Comparison of ENCODE assay signal across 15 cellular contexts in genomic region chr5:150496534-150496933, GRCh38. TPM values are rescaled to one million over a fixed set of nuclear protein-coding genes. Genes with fewer than 3 reads are reported as not detected.
A peak's percentile ranks its signal among the peaks of the same experiment; 100 is the strongest.
DNase-seq lines count a peak whose midpoint lies in the region; ATAC-seq and TF ChIP-seq lines count a peak whose summit lies in the region.
"Had no signal": no experiment of that assay in that cellular context is flagged by ENCODE, and none has a peak within 500 bp of the region (broad histone marks: within the 10 kb centered on the region; RNA-seq: fewer than 3 reads in every experiment).

No MANE protein-coding gene starts in this region.

- DNase-seq in left cardiac atrium (no peak), Right ventricle myocardium superior (no peak), right atrium auricular region (ENCODE audit: low spot score) (no peak), psoas muscle (no peak), aorta (no peak), SIG-M5 (lab: John Stamatoyannopoulos, UW) (no peak)
- DNase-seq: activated naive CD8-positive, alpha-beta T cell treated with anti-CD3 and anti-CD28 coated beads, Interleukin-2, amount 50 U/mL, for 24 hours; DMS 273 treated with DMSO at 0.1 percent for 48 hours; effector CD8-positive, alpha-beta T cell; NCI-H187; SK-N-SH; WERI-Rb-1 had no signal

- H3K27ac ChIP-seq in right atrium auricular region (peak overlapping the region; percentile 72 to 79), psoas muscle (peak overlapping the region; percentile 74), aorta (ENCODE audit: low read depth in 1 of 2, low read length in 2 of 2) (peak overlapping the region; percentile 1 to 72)
- H3K27ac ChIP-seq: KMS-11, WERI-Rb-1 had no signal

- H3K4me1 ChIP-seq in right atrium auricular region: peaks cover 0 to 70% of the 10 kb centered on the region in 2 donors
- peaks cover 67% of the 10 kb centered on the region for H3K4me1 ChIP-seq in psoas muscle
- peaks cover 3 to 11% of the 10 kb centered on the region in 2 donors for H3K4me1 ChIP-seq in aorta (ENCODE audit: control insufficient read depth in 1 of 2, insufficient read depth in 2 of 2, low read length in 2 of 2)

- ATAC-seq in left cardiac atrium (peak; percentile 2 to 13), Right ventricle myocardium superior (ENCODE audit: poor library complexity) (no peak), psoas muscle (no peak), aorta (ENCODE audit: low FRiP score) (no peak), GM21529 (IDR thresholded peaks at IDR 0.05; ENCODE audit: unreplicated experiment) (no peak), HG02884 (IDR thresholded peaks at IDR 0.05; ENCODE audit: unreplicated experiment) (no peak)
- ATAC-seq: activated naive CD8-positive, alpha-beta T cell treated with anti-CD3 and anti-CD28 coated beads, Interleukin-2, amount 50 U/mL, for 24 hours had no signal

- H3K4me3 ChIP-seq in right atrium auricular region (no peak overlapping the region), psoas muscle (no peak overlapping the region), aorta (ENCODE audit: low read length in 2 of 2) (no peak overlapping the region)

- H3K27me3 ChIP-seq in right atrium auricular region: no peaks in the 10 kb centered on the region
- H3K27me3 ChIP-seq in psoas muscle (ENCODE audit: insufficient read depth in 3 of 3, low read length in 2 of 3): no peaks in the 10 kb centered on the region
- H3K27me3 ChIP-seq in aorta (ENCODE audit: control insufficient read depth in 1 of 2, insufficient read depth in 2 of 2, low read length in 1 of 2): no peaks in the 10 kb centered on the region

- no peaks in the 10 kb centered on the region for H3K9me3 ChIP-seq in right atrium auricular region
- no peaks in the 10 kb centered on the region for H3K9me3 ChIP-seq in psoas muscle
- H3K9me3 ChIP-seq in aorta (ENCODE audit: control insufficient read depth, low read length): no peaks in the 10 kb centered on the region
- H3K9me3 ChIP-seq: SK-N-SH had no signal

- intact Hi-C loops in left cardiac atrium (cut with DNase I): no loop called here
- intact Hi-C loops in Right ventricle myocardium superior (cut with DNase I): no loop called here
- intact Hi-C loops in psoas muscle (cut with DNase I): loop anchor here in 1 of 2 donors (5.0 kb wide), 1 partner anchor 36 kb away; no protein-coding TSS in a partner anchor
- intact Hi-C loops in aorta (cut with DNase I): no loop called here

- WGBS in psoas muscle, 3 donors: 72 to 73% (median 72%) methylated on average over 4 of the region's 4 CpGs
- 56 to 57% methylated on average over 4 of the region's 4 CpGs for WGBS in aorta, 2 donors

- TF ChIP-seq CTCF in right atrium auricular region (IDR thresholded peaks at IDR 0.05) (no peak), psoas muscle (IDR thresholded peaks at IDR 0.05) (no peak)

- no peaks in the 10 kb centered on the region for H3K36me3 ChIP-seq in right atrium auricular region
- H3K36me3 ChIP-seq in psoas muscle (ENCODE audit: insufficient read depth in 1 of 2, low read depth in 1 of 2): peaks cover 0 to 7% of the 10 kb centered on the region in 2 donors
- no peaks in the 10 kb centered on the region for H3K36me3 ChIP-seq in aorta (ENCODE audit: control insufficient read depth in 1 of 2, insufficient read depth in 2 of 2, low read length in 1 of 2)

RNA-seq across cellular contexts. Expression of gene NDST1, which starts 11.4 kb away (rescaled TPM):
- 10 to 100 TPM; 59.3 to 71.2 TPM for total RNA-seq in left cardiac atrium
- total RNA-seq in Right ventricle myocardium superior: 50.8 TPM
- 10 to 100 TPM; 81.4 to 91.8 TPM for total RNA-seq in right atrium auricular region
- total RNA-seq in psoas muscle: 10 to 100 TPM; 30.1 to 40.2 (median 36.6) TPM
- polyA plus RNA-seq in psoas muscle: 10 to 100 TPM; 11.0 to 22.5 (median 13.2) TPM
- total RNA-seq in aorta: 100 to 1,000 TPM in 1 of 2 donors, 10 to 100 TPM in 1; 74.0 to 116 TPM
- 10 to 100 TPM; 10.4 to 12.1 TPM for polyA plus RNA-seq in aorta

RNA-seq across cellular contexts. Expression of gene RPS14, which starts 47.0 kb away (rescaled TPM):
- 1,000 to 10,000 TPM; 1,239 to 1,275 TPM for total RNA-seq in left cardiac atrium
- 1,133 TPM for total RNA-seq in Right ventricle myocardium superior
- total RNA-seq in right atrium auricular region: 1,000 to 10,000 TPM; 1,334 to 2,461 TPM
- total RNA-seq in psoas muscle: 1,000 to 10,000 TPM in 3 of 4 donors, 100 to 1,000 TPM in 1; 977 to 1,443 (median 1,285) TPM
- 1,000 to 10,000 TPM; 1,999 to 3,049 (median 2,406) TPM for polyA plus RNA-seq in psoas muscle
- total RNA-seq in aorta: 1,000 to 10,000 TPM; 1,419 to 1,480 TPM
- polyA plus RNA-seq in aorta: 1,000 to 10,000 TPM; 3,586 to 6,043 TPM

Comparison
In these comparisons a context has a peak if more than half of its experiments do, and no peak if none do; other contexts are left out.
1. ATAC-seq: peak in left cardiac atrium (2 of 2); none in Right ventricle myocardium superior (single experiment), psoas muscle (0 of 4), aorta (single experiment), GM21529 (single experiment) and HG02884 (single experiment).
2. Peak in every context shown above with its lines, with median percentiles within 50 percentile points of each other: H3K27ac ChIP-seq.